Comparison of ENCODE assay signal across 1 cellular context in genomic region chr3:48555231-48555948, GRCh38.
TF ChIP-seq lines count a peak whose summit lies in the region.

No MANE protein-coding gene starts in this region.

TF ChIP-seq in SK-N-SH, 30 proteins besides CTCF, POLR2A, EP300 and RAD21 (continued from another document):
- TF ChIP-seq PBX3 (IDR thresholded peaks at IDR 0.05) (no peak), NFIC (IDR thresholded peaks at IDR 0.05; ENCODE audit: borderline replicate concordance) (no peak), TCF12 (IDR thresholded peaks at IDR 0.05) (no peak), POLR2AphosphoS5 (IDR thresholded peaks at IDR 0.05; ENCODE audit: low read depth, low read length) (no peak), USF2 (IDR thresholded peaks at IDR 0.05; ENCODE audit: borderline replicate concordance, low read depth, low read length) (no peak), MAX (IDR thresholded peaks at IDR 0.05; ENCODE audit: low read depth) (no peak), GABPA (IDR thresholded peaks at IDR 0.05; ENCODE audit: low read depth) (no peak), ZBTB33 (IDR thresholded peaks at IDR 0.05; ENCODE audit: borderline replicate concordance, low read depth) (no peak), FOXJ3 (CRISPR knock-in tag; IDR thresholded peaks at IDR 0.05) (no peak), MXI1 (IDR thresholded peaks at IDR 0.05; ENCODE audit: low read depth, low read length) (no peak), JUND (IDR thresholded peaks at IDR 0.05) (no peak), TAF1 (IDR thresholded peaks at IDR 0.05; ENCODE audit: borderline replicate concordance, low read depth, low read length) (no peak), RXRA (IDR thresholded peaks at IDR 0.05; ENCODE audit: borderline replicate concordance, low read depth) (no peak)
- TF ChIP-seq, protein P1, sequence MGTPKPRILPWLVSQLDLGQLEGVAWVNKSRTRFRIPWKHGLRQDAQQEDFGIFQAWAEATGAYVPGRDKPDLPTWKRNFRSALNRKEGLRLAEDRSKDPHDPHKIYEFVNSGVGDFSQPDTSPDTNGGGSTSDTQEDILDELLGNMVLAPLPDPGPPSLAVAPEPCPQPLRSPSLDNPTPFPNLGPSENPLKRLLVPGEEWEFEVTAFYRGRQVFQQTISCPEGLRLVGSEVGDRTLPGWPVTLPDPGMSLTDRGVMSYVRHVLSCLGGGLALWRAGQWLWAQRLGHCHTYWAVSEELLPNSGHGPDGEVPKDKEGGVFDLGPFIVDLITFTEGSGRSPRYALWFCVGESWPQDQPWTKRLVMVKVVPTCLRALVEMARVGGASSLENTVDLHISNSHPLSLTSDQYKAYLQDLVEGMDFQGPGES (IDR thresholded peaks at IDR 0.05; ENCODE audit: low read depth, low read length): no peak
- TF ChIP-seq, protein P2, sequence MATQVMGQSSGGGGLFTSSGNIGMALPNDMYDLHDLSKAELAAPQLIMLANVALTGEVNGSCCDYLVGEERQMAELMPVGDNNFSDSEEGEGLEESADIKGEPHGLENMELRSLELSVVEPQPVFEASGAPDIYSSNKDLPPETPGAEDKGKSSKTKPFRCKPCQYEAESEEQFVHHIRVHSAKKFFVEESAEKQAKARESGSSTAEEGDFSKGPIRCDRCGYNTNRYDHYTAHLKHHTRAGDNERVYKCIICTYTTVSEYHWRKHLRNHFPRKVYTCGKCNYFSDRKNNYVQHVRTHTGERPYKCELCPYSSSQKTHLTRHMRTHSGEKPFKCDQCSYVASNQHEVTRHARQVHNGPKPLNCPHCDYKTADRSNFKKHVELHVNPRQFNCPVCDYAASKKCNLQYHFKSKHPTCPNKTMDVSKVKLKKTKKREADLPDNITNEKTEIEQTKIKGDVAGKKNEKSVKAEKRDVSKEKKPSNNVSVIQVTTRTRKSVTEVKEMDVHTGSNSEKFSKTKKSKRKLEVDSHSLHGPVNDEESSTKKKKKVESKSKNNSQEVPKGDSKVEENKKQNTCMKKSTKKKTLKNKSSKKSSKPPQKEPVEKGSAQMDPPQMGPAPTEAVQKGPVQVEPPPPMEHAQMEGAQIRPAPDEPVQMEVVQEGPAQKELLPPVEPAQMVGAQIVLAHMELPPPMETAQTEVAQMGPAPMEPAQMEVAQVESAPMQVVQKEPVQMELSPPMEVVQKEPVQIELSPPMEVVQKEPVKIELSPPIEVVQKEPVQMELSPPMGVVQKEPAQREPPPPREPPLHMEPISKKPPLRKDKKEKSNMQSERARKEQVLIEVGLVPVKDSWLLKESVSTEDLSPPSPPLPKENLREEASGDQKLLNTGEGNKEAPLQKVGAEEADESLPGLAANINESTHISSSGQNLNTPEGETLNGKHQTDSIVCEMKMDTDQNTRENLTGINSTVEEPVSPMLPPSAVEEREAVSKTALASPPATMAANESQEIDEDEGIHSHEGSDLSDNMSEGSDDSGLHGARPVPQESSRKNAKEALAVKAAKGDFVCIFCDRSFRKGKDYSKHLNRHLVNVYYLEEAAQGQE (IDR thresholded peaks at IDR 0.05; ENCODE audit: low read depth, low read length): no peak
TF ChIP-seq in SK-N-SH: peak in this region for 0.
